Comparison of ENCODE assay signal across 8 cellular contexts in genomic region chr11:64241430-64242153, GRCh38.
A peak's percentile ranks its signal among the peaks of the same experiment; 100 is the strongest.
DNase-seq lines count a peak whose midpoint lies in the region; ATAC-seq and TF ChIP-seq lines count a peak whose summit lies in the region.

No MANE protein-coding gene starts in this region.

- H3K4me1 ChIP-seq in OCI-LY1 (ENCODE audit: insufficient read depth, low read length, severe bottlenecking) (peaks cover 71% of the 10 kb centered on the region), muscle layer of colon (ENCODE audit: insufficient read depth, low read length) (peaks cover 19% of the 10 kb centered on the region)

- H3K9ac ChIP-seq in OCI-LY1 (ENCODE audit: low read length) = peak overlapping the region; percentile 93
- peak overlapping the region; percentile 30 for H3K9ac ChIP-seq in muscle layer of colon (ENCODE audit: low read length)

- H3K4me2 ChIP-seq in OCI-LY1 (ENCODE audit: low read length) = peak overlapping the region; percentile 91

- H3F3A ChIP-seq in OCI-LY1 (ENCODE audit: insufficient read depth, low read length) = peaks cover 18% of the 10 kb centered on the region; the same call in 1 of the 2 replicates

- H3K4me3 ChIP-seq in OCI-LY1 (ENCODE audit: low read depth, low read length, poor library complexity, severe bottlenecking) = peak overlapping the region; percentile 77
- H3K4me3 ChIP-seq in muscle layer of colon (ENCODE audit: low read depth in 1 of 2, low read length in 2 of 2) = peak overlapping the region; percentile 74 to 77

- H3K79me2 ChIP-seq in OCI-LY1 (ENCODE audit: insufficient read depth, low read length) = no peaks in the 10 kb centered on the region; the same call in 1 of the 2 replicates

- no peaks in the 10 kb centered on the region for H3K9me3 ChIP-seq in OCI-LY1 (ENCODE audit: low read length)
- no peaks in the 10 kb centered on the region for H3K9me3 ChIP-seq in muscle layer of colon (ENCODE audit: low read length)

- DNase-seq in D341Med (ENCODE audit: low spot score) (peak; percentile 94), HuH-7 (ENCODE audit: low spot score) (peak; percentile 82), activated T-cell treated with anti-CD3 and anti-CD28 coated beads for 1 hour (ENCODE audit: low read depth) (peak; percentile 99), epithelial cell of prostate (ENCODE audit: low read depth, low spot score) (no peak)
- peak; percentile 100 for DNase-seq in stimulated activated CD8-positive, alpha-beta memory T cell treated with anti-CD3 and anti-CD28 coated beads, Interleukin-4, amount 100 ng/mL, for 48 hours

- TF ChIP-seq CTCF in OCI-LY1 (IDR thresholded peaks at IDR 0.05; ENCODE audit: low read length) = no peak

- peak; percentile 56 for ATAC-seq in GM21447 (IDR thresholded peaks at IDR 0.05; ENCODE audit: unreplicated experiment)

- H2AFZ ChIP-seq in OCI-LY1 (ENCODE audit: low read length) = no peak overlapping the region

- H3K27ac ChIP-seq in OCI-LY1 (ENCODE audit: low read depth, low read length, poor library complexity, severe bottlenecking) (peak overlapping the region; percentile 73), epithelial cell of prostate (peak overlapping the region; percentile 99), muscle layer of colon (ENCODE audit: low read depth, low read length) (peak overlapping the region; percentile 94)

- no peaks in the 10 kb centered on the region for H4K20me1 ChIP-seq in OCI-LY1 (ENCODE audit: insufficient read depth, low read length)

- H3K36me3 ChIP-seq in OCI-LY1 (ENCODE audit: insufficient read depth, low read length) (peaks cover 31% of the 10 kb centered on the region; the same call in 1 of the 2 replicates), muscle layer of colon (ENCODE audit: insufficient read depth, low read length) (peaks cover 33% of the 10 kb centered on the region)

- H3K27me3 ChIP-seq in OCI-LY1 (ENCODE audit: insufficient read depth, low read length) (no peaks in the 10 kb centered on the region), muscle layer of colon (ENCODE audit: control insufficient read depth in 1 of 2, insufficient read depth in 2 of 2, low read length in 2 of 2) (no peaks in the 10 kb centered on the region)

- H3K9me2 ChIP-seq in OCI-LY1 (ENCODE audit: low read depth, low read length) = no peaks in the 10 kb centered on the region
